In the genomic region with DNA sequence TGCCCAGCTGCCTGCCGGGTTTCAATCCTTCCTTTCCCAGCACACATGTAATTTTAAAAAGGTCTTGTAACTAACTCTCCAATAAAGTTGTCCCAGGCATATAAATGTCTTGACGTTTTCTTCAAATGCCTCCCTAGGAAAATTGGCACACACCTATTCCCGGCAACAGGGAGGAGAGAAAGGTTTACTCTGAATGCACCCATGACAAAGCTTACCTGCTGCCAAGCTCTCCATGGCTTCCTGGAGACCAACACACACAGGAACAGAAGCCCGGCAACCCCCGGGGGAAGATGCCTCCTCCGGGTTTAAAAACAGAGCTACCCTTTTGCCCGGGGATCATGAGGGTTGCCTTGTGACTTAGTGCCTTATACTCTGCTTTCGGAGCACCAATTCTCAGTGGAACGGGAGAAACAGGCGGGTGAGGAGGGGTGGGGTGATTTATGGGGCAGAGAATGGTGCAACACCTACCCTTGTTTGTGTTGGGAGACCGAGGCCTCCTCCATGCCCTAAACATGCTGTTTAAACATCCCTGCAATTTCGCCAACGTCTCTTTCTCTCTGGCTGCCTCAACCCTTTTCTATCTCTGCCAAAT, we compare ENCODE assay signal across 2 cellular contexts.
TF ChIP-seq lines count a peak whose summit lies in the region.

No MANE protein-coding gene starts in this region.

TF ChIP-seq in K562, 482 proteins besides CTCF, POLR2A, EP300 and RAD21 (continued from another document):
- TF ChIP-seq, protein P1, sequence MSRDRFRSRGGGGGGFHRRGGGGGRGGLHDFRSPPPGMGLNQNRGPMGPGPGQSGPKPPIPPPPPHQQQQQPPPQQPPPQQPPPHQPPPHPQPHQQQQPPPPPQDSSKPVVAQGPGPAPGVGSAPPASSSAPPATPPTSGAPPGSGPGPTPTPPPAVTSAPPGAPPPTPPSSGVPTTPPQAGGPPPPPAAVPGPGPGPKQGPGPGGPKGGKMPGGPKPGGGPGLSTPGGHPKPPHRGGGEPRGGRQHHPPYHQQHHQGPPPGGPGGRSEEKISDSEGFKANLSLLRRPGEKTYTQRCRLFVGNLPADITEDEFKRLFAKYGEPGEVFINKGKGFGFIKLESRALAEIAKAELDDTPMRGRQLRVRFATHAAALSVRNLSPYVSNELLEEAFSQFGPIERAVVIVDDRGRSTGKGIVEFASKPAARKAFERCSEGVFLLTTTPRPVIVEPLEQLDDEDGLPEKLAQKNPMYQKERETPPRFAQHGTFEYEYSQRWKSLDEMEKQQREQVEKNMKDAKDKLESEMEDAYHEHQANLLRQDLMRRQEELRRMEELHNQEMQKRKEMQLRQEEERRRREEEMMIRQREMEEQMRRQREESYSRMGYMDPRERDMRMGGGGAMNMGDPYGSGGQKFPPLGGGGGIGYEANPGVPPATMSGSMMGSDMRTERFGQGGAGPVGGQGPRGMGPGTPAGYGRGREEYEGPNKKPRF (IDR thresholded peaks at IDR 0.05; ENCODE audit: low read depth, low read length) = no peak
- TF ChIP-seq ELF4 (CRISPR knock-in tag; IDR thresholded peaks at IDR 0.05) = no peak
- no peak for TF ChIP-seq HDAC6 (IDR thresholded peaks at IDR 0.05; ENCODE audit: low read depth, low read length)
- no peak for TF ChIP-seq SAFB2 (IDR thresholded peaks at IDR 0.05; ENCODE audit: borderline replicate concordance, low read depth, low read length, severe bottlenecking)
- TF ChIP-seq SRSF9 (IDR thresholded peaks at IDR 0.05; ENCODE audit: borderline replicate concordance, low read depth, low read length) = no peak
- no peak for TF ChIP-seq ZNF124 (CRISPR knock-in tag; IDR thresholded peaks at IDR 0.05)
- no peak for TF ChIP-seq ZNF212 (CRISPR knock-in tag; IDR thresholded peaks at IDR 0.05)
- TF ChIP-seq ARID1B (IDR thresholded peaks at IDR 0.05) = no peak
- no peak for TF ChIP-seq ZFP36 (IDR thresholded peaks at IDR 0.05; ENCODE audit: low read depth, low read length, partially characterized antibody)
- TF ChIP-seq, protein P2, sequence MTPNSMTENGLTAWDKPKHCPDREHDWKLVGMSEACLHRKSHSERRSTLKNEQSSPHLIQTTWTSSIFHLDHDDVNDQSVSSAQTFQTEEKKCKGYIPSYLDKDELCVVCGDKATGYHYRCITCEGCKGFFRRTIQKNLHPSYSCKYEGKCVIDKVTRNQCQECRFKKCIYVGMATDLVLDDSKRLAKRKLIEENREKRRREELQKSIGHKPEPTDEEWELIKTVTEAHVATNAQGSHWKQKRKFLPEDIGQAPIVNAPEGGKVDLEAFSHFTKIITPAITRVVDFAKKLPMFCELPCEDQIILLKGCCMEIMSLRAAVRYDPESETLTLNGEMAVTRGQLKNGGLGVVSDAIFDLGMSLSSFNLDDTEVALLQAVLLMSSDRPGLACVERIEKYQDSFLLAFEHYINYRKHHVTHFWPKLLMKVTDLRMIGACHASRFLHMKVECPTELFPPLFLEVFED (CRISPR knock-in tag; conservative IDR thresholded peaks at IDR 0.05) = no peak
- TF ChIP-seq ZNF668 (CRISPR knock-in tag; IDR thresholded peaks at IDR 0.05) = no peak
- TF ChIP-seq, protein P3, sequence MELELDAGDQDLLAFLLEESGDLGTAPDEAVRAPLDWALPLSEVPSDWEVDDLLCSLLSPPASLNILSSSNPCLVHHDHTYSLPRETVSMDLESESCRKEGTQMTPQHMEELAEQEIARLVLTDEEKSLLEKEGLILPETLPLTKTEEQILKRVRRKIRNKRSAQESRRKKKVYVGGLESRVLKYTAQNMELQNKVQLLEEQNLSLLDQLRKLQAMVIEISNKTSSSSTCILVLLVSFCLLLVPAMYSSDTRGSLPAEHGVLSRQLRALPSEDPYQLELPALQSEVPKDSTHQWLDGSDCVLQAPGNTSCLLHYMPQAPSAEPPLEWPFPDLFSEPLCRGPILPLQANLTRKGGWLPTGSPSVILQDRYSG (tag; conservative IDR thresholded peaks at IDR 0.05; ENCODE audit: low read depth) = no peak
- no peak for TF ChIP-seq ZC3H8 (IDR thresholded peaks at IDR 0.05)
- no peak for TF ChIP-seq RBM14 (IDR thresholded peaks at IDR 0.05; ENCODE audit: borderline replicate concordance, insufficient read depth, low read depth, low read length)

TF ChIP-seq in liver, 16 proteins besides CTCF, POLR2A, EP300 and RAD21 (continued from another document):
- TF ChIP-seq, protein P4, sequence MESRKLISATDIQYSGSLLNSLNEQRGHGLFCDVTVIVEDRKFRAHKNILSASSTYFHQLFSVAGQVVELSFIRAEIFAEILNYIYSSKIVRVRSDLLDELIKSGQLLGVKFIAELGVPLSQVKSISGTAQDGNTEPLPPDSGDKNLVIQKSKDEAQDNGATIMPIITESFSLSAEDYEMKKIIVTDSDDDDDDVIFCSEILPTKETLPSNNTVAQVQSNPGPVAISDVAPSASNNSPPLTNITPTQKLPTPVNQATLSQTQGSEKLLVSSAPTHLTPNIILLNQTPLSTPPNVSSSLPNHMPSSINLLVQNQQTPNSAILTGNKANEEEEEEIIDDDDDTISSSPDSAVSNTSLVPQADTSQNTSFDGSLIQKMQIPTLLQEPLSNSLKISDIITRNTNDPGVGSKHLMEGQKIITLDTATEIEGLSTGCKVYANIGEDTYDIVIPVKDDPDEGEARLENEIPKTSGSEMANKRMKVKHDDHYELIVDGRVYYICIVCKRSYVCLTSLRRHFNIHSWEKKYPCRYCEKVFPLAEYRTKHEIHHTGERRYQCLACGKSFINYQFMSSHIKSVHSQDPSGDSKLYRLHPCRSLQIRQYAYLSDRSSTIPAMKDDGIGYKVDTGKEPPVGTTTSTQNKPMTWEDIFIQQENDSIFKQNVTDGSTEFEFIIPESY (IDR thresholded peaks at IDR 0.05) = no peak
- TF ChIP-seq GABPA (IDR thresholded peaks at IDR 0.05 in 1 of 2, conservative IDR thresholded peaks at IDR 0.05 in 1 of 2) (no peak), HNF4A (conservative IDR thresholded peaks at IDR 0.05) (peak; percentile 28 to 47), FOXA2 (IDR thresholded peaks at IDR 0.05) (peak; percentile 21), HNF4G (IDR thresholded peaks at IDR 0.05) (no peak), JUND (IDR thresholded peaks at IDR 0.05) (no peak), EGR1 (IDR thresholded peaks at IDR 0.05; ENCODE audit: low read depth in 2 of 2) (no peak), TAF1 (conservative IDR thresholded peaks at IDR 0.05) (no peak), RXRA (IDR thresholded peaks at IDR 0.05) (peak in 1 of 2 donors; percentile 38), YY1 (IDR thresholded peaks at IDR 0.05) (peak; percentile 38)
- TF ChIP-seq, protein P5, sequence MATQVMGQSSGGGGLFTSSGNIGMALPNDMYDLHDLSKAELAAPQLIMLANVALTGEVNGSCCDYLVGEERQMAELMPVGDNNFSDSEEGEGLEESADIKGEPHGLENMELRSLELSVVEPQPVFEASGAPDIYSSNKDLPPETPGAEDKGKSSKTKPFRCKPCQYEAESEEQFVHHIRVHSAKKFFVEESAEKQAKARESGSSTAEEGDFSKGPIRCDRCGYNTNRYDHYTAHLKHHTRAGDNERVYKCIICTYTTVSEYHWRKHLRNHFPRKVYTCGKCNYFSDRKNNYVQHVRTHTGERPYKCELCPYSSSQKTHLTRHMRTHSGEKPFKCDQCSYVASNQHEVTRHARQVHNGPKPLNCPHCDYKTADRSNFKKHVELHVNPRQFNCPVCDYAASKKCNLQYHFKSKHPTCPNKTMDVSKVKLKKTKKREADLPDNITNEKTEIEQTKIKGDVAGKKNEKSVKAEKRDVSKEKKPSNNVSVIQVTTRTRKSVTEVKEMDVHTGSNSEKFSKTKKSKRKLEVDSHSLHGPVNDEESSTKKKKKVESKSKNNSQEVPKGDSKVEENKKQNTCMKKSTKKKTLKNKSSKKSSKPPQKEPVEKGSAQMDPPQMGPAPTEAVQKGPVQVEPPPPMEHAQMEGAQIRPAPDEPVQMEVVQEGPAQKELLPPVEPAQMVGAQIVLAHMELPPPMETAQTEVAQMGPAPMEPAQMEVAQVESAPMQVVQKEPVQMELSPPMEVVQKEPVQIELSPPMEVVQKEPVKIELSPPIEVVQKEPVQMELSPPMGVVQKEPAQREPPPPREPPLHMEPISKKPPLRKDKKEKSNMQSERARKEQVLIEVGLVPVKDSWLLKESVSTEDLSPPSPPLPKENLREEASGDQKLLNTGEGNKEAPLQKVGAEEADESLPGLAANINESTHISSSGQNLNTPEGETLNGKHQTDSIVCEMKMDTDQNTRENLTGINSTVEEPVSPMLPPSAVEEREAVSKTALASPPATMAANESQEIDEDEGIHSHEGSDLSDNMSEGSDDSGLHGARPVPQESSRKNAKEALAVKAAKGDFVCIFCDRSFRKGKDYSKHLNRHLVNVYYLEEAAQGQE (IDR thresholded peaks at IDR 0.05) = peak; percentile 48
- TF ChIP-seq, protein P6, sequence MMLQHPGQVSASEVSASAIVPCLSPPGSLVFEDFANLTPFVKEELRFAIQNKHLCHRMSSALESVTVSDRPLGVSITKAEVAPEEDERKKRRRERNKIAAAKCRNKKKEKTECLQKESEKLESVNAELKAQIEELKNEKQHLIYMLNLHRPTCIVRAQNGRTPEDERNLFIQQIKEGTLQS (IDR thresholded peaks at IDR 0.05) = no peak
- TF ChIP-seq, protein P7, sequence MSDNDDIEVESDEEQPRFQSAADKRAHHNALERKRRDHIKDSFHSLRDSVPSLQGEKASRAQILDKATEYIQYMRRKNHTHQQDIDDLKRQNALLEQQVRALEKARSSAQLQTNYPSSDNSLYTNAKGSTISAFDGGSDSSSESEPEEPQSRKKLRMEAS (IDR thresholded peaks at IDR 0.05) = no peak
TF ChIP-seq in liver: peak in this region for 6.
